Comparison of ENCODE assay signal across 11 cellular contexts in the genomic region with DNA sequence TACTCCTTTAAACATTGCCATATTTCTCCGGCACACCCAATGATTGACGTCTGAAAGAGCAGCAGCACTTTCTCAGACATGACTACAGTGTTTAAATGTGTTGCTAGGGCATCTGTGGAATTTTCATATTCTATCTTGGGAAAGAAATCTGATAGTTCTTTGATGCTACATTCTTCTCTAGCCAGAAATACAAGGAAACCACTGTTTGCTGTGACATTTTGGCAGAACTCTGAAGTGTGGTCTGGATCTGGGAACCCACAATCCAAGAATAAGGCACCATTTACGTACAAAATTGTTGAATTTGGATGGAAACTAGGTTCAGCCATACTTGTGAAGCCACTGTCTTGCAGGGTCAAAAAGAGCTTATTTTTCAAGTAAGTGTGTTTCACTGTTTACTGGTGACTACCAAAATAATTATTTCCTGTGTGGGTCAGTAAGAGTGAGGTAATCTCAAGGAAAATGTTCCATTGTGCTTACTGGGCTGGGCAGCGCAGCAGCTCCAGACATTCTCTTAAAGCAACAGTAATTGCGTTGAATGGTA. TPM values are rescaled to one million over a fixed set of nuclear protein-coding genes. Genes with fewer than 3 reads are reported as not detected.
DNase-seq lines count a peak whose midpoint lies in the region; ATAC-seq and TF ChIP-seq lines count a peak whose summit lies in the region.
"Had no signal": no experiment of that assay in that cellular context is flagged by ENCODE, and none has a peak within 500 bp of the region (broad histone marks: within the 10 kb centered on the region; RNA-seq: fewer than 3 reads in every experiment).

No MANE protein-coding gene starts in this region.

- no peaks in the 10 kb centered on the region for H3K36me3 Mint-ChIP-seq in neural crest cell (ENCODE audit: low read depth)
- H3K36me3 Mint-ChIP-seq: activated naive CD4-positive, alpha-beta T cell treated with anti-CD3 and anti-CD28 coated beads, Interleukin-2, amount 50 U/mL, for 24 hours had no signal

- H3K9me3 ChIP-seq in esophagus squamous epithelium: no peaks in the 10 kb centered on the region
- H3K9me3 ChIP-seq: BE2C had no signal

- peak overlapping the region; percentile 5 for H3K27ac Mint-ChIP-seq in neural crest cell (ENCODE audit: unreplicated experiment)
- H3K27ac Mint-ChIP-seq: activated naive CD4-positive, alpha-beta T cell treated with anti-CD3 and anti-CD28 coated beads, Interleukin-2, amount 50 U/mL, for 24 hours had no signal

- no peaks in the 10 kb centered on the region for H3K36me3 ChIP-seq in esophagus squamous epithelium
- H3K36me3 ChIP-seq: BE2C had no signal

- no peak for TF ChIP-seq POLR2A in esophagus squamous epithelium (IDR thresholded peaks at IDR 0.05)

- H3K9me3 Mint-ChIP-seq in neural crest cell: no peaks in the 10 kb centered on the region

- peaks cover 0 to 66% (median 41%) of the 10 kb centered on the region in 3 donors for H3K4me1 ChIP-seq in esophagus squamous epithelium
- H3K4me1 ChIP-seq: BE2C had no signal

- H3K27ac ChIP-seq in esophagus squamous epithelium: peak overlapping the region; percentile 16 to 87 (median 68)

- 73 to 81% methylated on average over 5 of the region's 5 CpGs for WGBS in esophagus squamous epithelium, 2 donors

- H3K27me3 Mint-ChIP-seq in neural crest cell (ENCODE audit: low read depth): no peaks in the 10 kb centered on the region
- H3K27me3 Mint-ChIP-seq: activated naive CD4-positive, alpha-beta T cell treated with anti-CD3 and anti-CD28 coated beads, Interleukin-2, amount 50 U/mL, for 24 hours had no signal

- peaks cover 49% of the 10 kb centered on the region for H3K4me1 Mint-ChIP-seq in neural crest cell

- no peak for ATAC-seq in left colon

- H3K27me3 ChIP-seq in esophagus squamous epithelium: no peaks in the 10 kb centered on the region
- H3K27me3 ChIP-seq: BE2C had no signal

- TF ChIP-seq CTCF in AG04449 (IDR thresholded peaks at IDR 0.05; ENCODE audit: insufficient read depth, low read length, missing control alignments) (no peak), esophagus squamous epithelium (IDR thresholded peaks at IDR 0.05) (no peak), neural crest cell (conservative IDR thresholded peaks at IDR 0.05) (no peak)

- CTCF ChIA-PET in AG04449 (lab: Yijun Ruan, JAX): interaction anchor here (1.1 kb wide), 1 partner anchor 28 kb away, joined by 3 read pairs; no protein-coding TSS in a partner anchor

- intact Hi-C loops in esophagus squamous epithelium (cut with DNase I) (no loop called here), left colon (cut with DNase I, micrococcal nuclease) (no loop called here)

- no peak overlapping the region for H3K4me3 Mint-ChIP-seq in neural crest cell
- H3K4me3 Mint-ChIP-seq: activated naive CD4-positive, alpha-beta T cell treated with anti-CD3 and anti-CD28 coated beads, Interleukin-2, amount 50 U/mL, for 24 hours had no signal

- DNase-seq in AG04449 (ENCODE audit: low read depth, low spot score) (peak; percentile 91), RKO (ENCODE audit: low spot score) (peak; percentile 36), esophagus squamous epithelium (lab: John Stamatoyannopoulos, UW) (no peak), neural crest cell (ENCODE audit: low read depth, low spot score) (no peak), NCI-H82 treated with DMSO at 0.1 percent for 48 hours (lab: John Stamatoyannopoulos, UW; ENCODE audit: unreplicated experiment) (no peak), globus pallidus (ENCODE audit: low spot score) (no peak), OCI-M1 (lab: John Stamatoyannopoulos, UW) (no peak), left colon (no peak)
- DNase-seq: BE2C, NCI-H1092 had no signal

- POLR2A ChIA-PET in AG04449 (lab: Yijun Ruan, JAX): interaction anchor here (0.7 to 0.9 kb wide), 2 partner anchors 123 to 151 kb away, joined by 4 read pairs; no protein-coding TSS in a partner anchor

- H3K4me3 ChIP-seq in AG04449 (ENCODE audit: low read depth, low read length) (no peak overlapping the region), esophagus squamous epithelium (no peak overlapping the region)

RNA-seq across cellular contexts. Expression of a gene that starts 21.3 kb away (rescaled TPM):
- total RNA-seq in esophagus squamous epithelium (1 to 10 TPM in 1 of 4 donors, under 1 TPM in 3; 0.42 to 1.3 (median 0.63) TPM), neural crest cell (not detected in 2 replicates), left colon (1 to 10 TPM in 1 of 2 donors, under 1 TPM in 1; 0.34 to 1.7 TPM)

Comparison
In these comparisons a context has a peak if more than half of its experiments do, and no peak if none do; other contexts are left out.
1. DNase-seq: peak in AG04449 (single experiment) and RKO (single experiment); none in esophagus squamous epithelium (single experiment), neural crest cell (single experiment), NCI-H82 treated with DMSO at 0.1 percent for 48 hours (single experiment), globus pallidus (single experiment), OCI-M1 (single experiment) and left colon (0 of 2).